ENCODE assay signal across 2 cellular contexts in genomic region chr10:25064401-25064800, GRCh38.
TF ChIP-seq lines count a peak whose summit lies in the region.

No MANE protein-coding gene starts in this region.

TF ChIP-seq in A549, 52 proteins besides CTCF, POLR2A, EP300 and RAD21:
- TF ChIP-seq BCL3 (IDR thresholded peaks at IDR 0.05) (no peak), RFX5 (IDR thresholded peaks at IDR 0.05) (no peak), CHD2 (IDR thresholded peaks at IDR 0.05; ENCODE audit: low read length, partially characterized antibody) (no peak), JUN (IDR thresholded peaks at IDR 0.05) (no peak), NPAS2 (CRISPR knock-in tag; IDR thresholded peaks at IDR 0.05; ENCODE audit: borderline replicate concordance) (no peak), HEYL (CRISPR knock-in tag; IDR thresholded peaks at IDR 0.05) (no peak), RARB (CRISPR knock-in tag; IDR thresholded peaks at IDR 0.05) (no peak), EHMT2 (IDR thresholded peaks at IDR 0.05; ENCODE audit: low read depth) (no peak), HDAC2 (IDR thresholded peaks at IDR 0.05) (no peak), GATA3 (IDR thresholded peaks at IDR 0.05; ENCODE audit: borderline replicate concordance) (no peak), EHF (CRISPR knock-in tag; IDR thresholded peaks at IDR 0.05) (no peak), NR3C1 (IDR thresholded peaks at IDR 0.05) (no peak), SREBF2 (IDR thresholded peaks at IDR 0.05) (no peak), MAFK (IDR thresholded peaks at IDR 0.05; ENCODE audit: partially characterized antibody) (no peak), CBX2 (IDR thresholded peaks at IDR 0.05; ENCODE audit: borderline replicate concordance, low read depth) (no peak), REST (IDR thresholded peaks at IDR 0.05) (no peak)
TF ChIP-seq in A549: peak in this region for 0.

TF ChIP-seq in K562, 482 proteins besides CTCF, POLR2A, EP300 and RAD21:
- TF ChIP-seq ZNF609 (CRISPR knock-in tag; IDR thresholded peaks at IDR 0.05; ENCODE audit: borderline replicate concordance) (no peak), ELF2 (CRISPR knock-in tag; IDR thresholded peaks at IDR 0.05) (no peak), VEZF1 (CRISPR knock-in tag; IDR thresholded peaks at IDR 0.05) (no peak), CGGBP1 (CRISPR knock-in tag; IDR thresholded peaks at IDR 0.05) (no peak), ESRRA (IDR thresholded peaks at IDR 0.05; ENCODE audit: borderline replicate concordance, low read depth) (no peak), ZSCAN32 (CRISPR knock-in tag; IDR thresholded peaks at IDR 0.05) (no peak), HNRNPL (IDR thresholded peaks at IDR 0.05; ENCODE audit: low read depth, low read length) (no peak), ZBTB12 (CRISPR knock-in tag; IDR thresholded peaks at IDR 0.05) (no peak), E4F1 (CRISPR knock-in tag; IDR thresholded peaks at IDR 0.05; ENCODE audit: borderline replicate concordance) (no peak), PKNOX1 (IDR thresholded peaks at IDR 0.05) (no peak), ZFP36 (IDR thresholded peaks at IDR 0.05; ENCODE audit: low read depth, low read length, partially characterized antibody) (no peak), SAFB (IDR thresholded peaks at IDR 0.05; ENCODE audit: borderline replicate concordance, low read depth, low read length) (no peak)
